Comparison of ENCODE assay signal across 8 cellular contexts in genomic region chr22:31211862-31212730, GRCh38. TPM values are rescaled to one million over a fixed set of nuclear protein-coding genes. Genes with fewer than 3 reads are reported as not detected.
DNase-seq lines count a peak whose midpoint lies in the region; ATAC-seq and TF ChIP-seq lines count a peak whose summit lies in the region.

Gene LIMK2, plus strand, starts transcription at chr22:31212298. Its CDS starts 111 bp downstream, at chr22:31212409.

- peak; percentile 64 for DNase-seq in GM12864 (ENCODE audit: low read depth)
- peak; percentile 95 for DNase-seq in NCI-H1105 (lab: John Stamatoyannopoulos, UW)
- peak; percentile 87 for DNase-seq in SKM-1 (lab: John Stamatoyannopoulos, UW; ENCODE audit: unreplicated experiment)
- DNase-seq in activated naive CD4-positive, alpha-beta T cell treated with anti-CD3 and anti-CD28 coated beads, Interleukin-2, amount 50 U/mL, for 72 hours (ENCODE audit: low spot score in 2 of 2), result peak; percentile 96 to 100
- DNase-seq in glomerular visceral epithelial cell (ENCODE audit: extremely low spot score), result peak; percentile 91
- peak; percentile 98 for DNase-seq in osteoblast (ENCODE audit: insufficient read length, low spot score, missing footprints)
- DNase-seq in testis, result peak; percentile 98

- H3K36me3 ChIP-seq in osteoblast (ENCODE audit: insufficient read depth, low read length) (no peaks in the 10 kb centered on the region), testis (ENCODE audit: low read depth, missing control alignments) (no peaks in the 10 kb centered on the region)

- peak within 1 kb of the TSS; percentile 94 for H3K4me2 ChIP-seq in osteoblast (ENCODE audit: insufficient read depth, low read length)

- 0% methylated on average over 6 to 46 of the region's 64 CpGs for WGBS in testis, 2 donors

- intact Hi-C loops in testis (cut with DNase I; ENCODE audit: low total_unique reads), result no loop called here

- no peaks in the 10 kb centered on the region for H3K9me3 ChIP-seq in osteoblast (ENCODE audit: low read depth, low read length)
- no peaks in the 10 kb centered on the region for H3K9me3 ChIP-seq in testis

- peak within 1 kb of the TSS; percentile 58 for H3K27ac ChIP-seq in osteoblast (ENCODE audit: low read depth, low read length)
- H3K27ac ChIP-seq in testis, result peak within 1 kb of the TSS; percentile 61 to 84

- H3K4me3 ChIP-seq in GM12864 (ENCODE audit: low read depth, low read length) (peak within 1 kb of the TSS; percentile 87), osteoblast (ENCODE audit: insufficient read depth, low read length) (peak within 1 kb of the TSS; percentile 94), testis (peak within 1 kb of the TSS; percentile 77 to 95)

- no peaks in the 10 kb centered on the region for H3K9me3 Mint-ChIP-seq in activated naive CD4-positive, alpha-beta T cell treated with anti-CD3 and anti-CD28 coated beads, Interleukin-2, amount 50 U/mL, for 72 hours

- no peaks in the 10 kb centered on the region for H4K20me1 ChIP-seq in osteoblast (ENCODE audit: insufficient read depth, low read length)

- peaks cover 10% of the 10 kb centered on the region for H3K79me2 ChIP-seq in osteoblast (ENCODE audit: insufficient read depth, low read length)

- no peaks in the 10 kb centered on the region for H3K36me3 Mint-ChIP-seq in activated naive CD4-positive, alpha-beta T cell treated with anti-CD3 and anti-CD28 coated beads, Interleukin-2, amount 50 U/mL, for 72 hours

- no peak for TF ChIP-seq POLR2A in testis (IDR thresholded peaks at IDR 0.05)

- peak within 1 kb of the TSS; percentile 91 for H2AFZ ChIP-seq in osteoblast (ENCODE audit: low read length)

- ATAC-seq in HG02623 (IDR thresholded peaks at IDR 0.05; ENCODE audit: unreplicated experiment), result peak; percentile 80
- peak; percentile 95 to 98 for ATAC-seq in activated naive CD4-positive, alpha-beta T cell treated with anti-CD3 and anti-CD28 coated beads, Interleukin-2, amount 50 U/mL, for 72 hours

- H3K27me3 ChIP-seq in osteoblast (ENCODE audit: insufficient read depth, low read length) (no peaks in the 10 kb centered on the region), testis (no peaks in the 10 kb centered on the region)

- TF ChIP-seq CTCF in GM12864 (IDR thresholded peaks at IDR 0.05; ENCODE audit: low read depth, low read length, missing control alignments), result peak; percentile 73
- TF ChIP-seq CTCF in osteoblast (IDR thresholded peaks at IDR 0.05; ENCODE audit: extremely low read depth, low read depth, low read length), result peak; percentile 66
- TF ChIP-seq CTCF in testis (IDR thresholded peaks at IDR 0.05), result peak; percentile 70 to 77 (median 74)

- H3K27ac Mint-ChIP-seq in activated naive CD4-positive, alpha-beta T cell treated with anti-CD3 and anti-CD28 coated beads, Interleukin-2, amount 50 U/mL, for 72 hours, result peak within 1 kb of the TSS; percentile 92 to 96

- H3K4me1 ChIP-seq in osteoblast (ENCODE audit: insufficient read depth, low read length), result peaks cover 12% of the 10 kb centered on the region
- H3K4me1 ChIP-seq in testis, result peaks cover 13% of the 10 kb centered on the region

RNA-seq across cellular contexts. Expression of gene LIMK2, which starts in this region (rescaled TPM):
- total RNA-seq in activated naive CD4-positive, alpha-beta T cell treated with anti-CD3 and anti-CD28 coated beads, Interleukin-2, amount 50 U/mL, for 72 hours, result 10 to 100 TPM; 46.8 to 66.2 TPM
- total RNA-seq in osteoblast (25.0 and 29.8 TPM in 2 replicates), testis (100 to 1,000 TPM in 1 of 2 donors, 10 to 100 TPM in 1; 94.0 to 101 TPM)
- polyA plus RNA-seq in testis (ENCODE audit: insufficient read depth, low read depth, low replicate concordance), result 51.7 TPM

Comparison
In these comparisons a context has a peak if more than half of its experiments do, and no peak if none do; other contexts are left out.
1. Peak in every context shown above with its lines: DNase-seq, ATAC-seq, H3K4me3 ChIP-seq and H3K27ac ChIP-seq.